ENCODE assay signal across 24 cellular contexts in genomic region chr4:81595287-81595686, GRCh38.
"Had no signal": no experiment of that assay in that cellular context is flagged by ENCODE, and none has a peak within 500 bp of the region (broad histone marks: within the 10 kb centered on the region; RNA-seq: fewer than 3 reads in every experiment).

No MANE protein-coding gene starts in this region.

- H3K4me1 ChIP-seq: foreskin keratinocyte had no signal

- H3K27me3 ChIP-seq: heart left ventricle had no signal

- DNase-seq: activated CD4-positive, alpha-beta memory T cell treated with anti-CD3 and anti-CD28 coated beads, Interleukin-2, amount 10 ng/mL, durations not matched to agents 7 days and 5 days; activated CD4-positive, alpha-beta T cell treated with anti-CD3 and anti-CD28 coated beads, Interleukin-2, amount 10 ng/mL, durations not matched to agents 7 days and 5 days; activated CD8-positive, alpha-beta memory T cell treated with anti-CD3 and anti-CD28 coated beads, Interleukin-2, amount 50 U/mL, for 48 hours; activated gamma-delta T cell treated with Interleukin-2 at 50 U/mL for 16 hours; activated naive CD4-positive, alpha-beta T cell treated with anti-CD3 and anti-CD28 coated beads, Interleukin-2, amount 50 U/mL, for 16 hours; activated T-cell treated with anti-CD3 and anti-CD28 coated beads, Interleukin-2, amount 50 U/mL, for 24 hours; amniotic stem cell; caudate nucleus; foreskin keratinocyte; heart left ventricle; hypothalamus; immature natural killer cell; mucosa of descending colon; posterior cingulate gyrus; stimulated activated CD4-positive, alpha-beta T cell treated with anti-CD3 and anti-CD28 coated beads, Interleukin-12 subunit alpha, Interleukin-12 subunit beta, amount 100 ng/mL, for 4 hours; stimulated activated CD4-positive, alpha-beta T cell treated with anti-CD3 and anti-CD28 coated beads, Interleukin-4, amount 100 ng/mL, for 1 hour; trophoblast cell; WERI-Rb-1 had no signal

- H3K9me3 Mint-ChIP-seq: activated CD4-positive, alpha-beta memory T cell treated with anti-CD3 and anti-CD28 coated beads, Interleukin-2, amount 10 ng/mL, durations not matched to agents 7 days and 5 days; activated CD4-positive, alpha-beta T cell treated with anti-CD3 and anti-CD28 coated beads, Interleukin-2, amount 10 ng/mL, durations not matched to agents 7 days and 5 days; activated T-cell treated with anti-CD3 and anti-CD28 coated beads, Interleukin-2, amount 50 U/mL, for 24 hours; immature natural killer cell had no signal

- ATAC-seq: activated CD4-positive, CD25-positive, alpha-beta regulatory T cell treated with anti-CD3 and anti-CD28 coated beads, Interleukin-2, amount 50 U/mL, for 24 hours; foreskin keratinocyte; natural killer cell treated with Interleukin-12 subunit alpha and Interleukin-12 subunit beta and Interleukin-15 and Interleukin-18, amount 100 ng/mL, for 72 hours; sciatic nerve had no signal

- H3K9me3 ChIP-seq: mucosa of descending colon, thoracic aorta had no signal

- H3K36me3 Mint-ChIP-seq: immature natural killer cell; natural killer cell treated with Interleukin-12 subunit alpha and Interleukin-12 subunit beta and Interleukin-15 and Interleukin-18, amount 100 ng/mL, for 72 hours had no signal

- H3K4me3 Mint-ChIP-seq: activated CD4-positive, alpha-beta memory T cell treated with anti-CD3 and anti-CD28 coated beads, Interleukin-2, amount 10 ng/mL, durations not matched to agents 7 days and 5 days; activated CD4-positive, alpha-beta T cell treated with anti-CD3 and anti-CD28 coated beads, Interleukin-2, amount 10 ng/mL, durations not matched to agents 7 days and 5 days; activated T-cell treated with anti-CD3 and anti-CD28 coated beads, Interleukin-2, amount 50 U/mL, for 24 hours; immature natural killer cell; natural killer cell treated with Interleukin-12 subunit alpha and Interleukin-12 subunit beta and Interleukin-15 and Interleukin-18, amount 100 ng/mL, for 72 hours; stimulated activated naive CD8-positive, alpha-beta T cell treated with anti-CD3 and anti-CD28 coated beads, Interleukin-15, Interleukin-2, amounts not matched to agents 100 ng/mL and 50 ng/mL, for 24 hours had no signal

- H3K27ac ChIP-seq: foreskin keratinocyte, skin epidermis, thoracic aorta, WERI-Rb-1 had no signal

- H3K27me3 Mint-ChIP-seq: activated CD4-positive, alpha-beta T cell treated with anti-CD3 and anti-CD28 coated beads, Interleukin-2, amount 10 ng/mL, durations not matched to agents 7 days and 5 days; activated T-cell treated with anti-CD3 and anti-CD28 coated beads, Interleukin-2, amount 50 U/mL, for 24 hours; stimulated activated naive CD8-positive, alpha-beta T cell treated with anti-CD3 and anti-CD28 coated beads, Interleukin-15, Interleukin-2, amounts not matched to agents 100 ng/mL and 50 ng/mL, for 24 hours had no signal

- H3K4me1 Mint-ChIP-seq: activated CD4-positive, alpha-beta memory T cell treated with anti-CD3 and anti-CD28 coated beads, Interleukin-2, amount 10 ng/mL, durations not matched to agents 7 days and 5 days; activated CD4-positive, alpha-beta T cell treated with anti-CD3 and anti-CD28 coated beads, Interleukin-2, amount 10 ng/mL, durations not matched to agents 7 days and 5 days; immature natural killer cell had no signal

- H3K36me3 ChIP-seq: heart left ventricle, thoracic aorta, WERI-Rb-1 had no signal

- H3K27ac Mint-ChIP-seq: activated CD4-positive, alpha-beta memory T cell treated with anti-CD3 and anti-CD28 coated beads, Interleukin-2, amount 10 ng/mL, durations not matched to agents 7 days and 5 days; activated CD4-positive, alpha-beta T cell treated with anti-CD3 and anti-CD28 coated beads, Interleukin-2, amount 10 ng/mL, durations not matched to agents 7 days and 5 days; activated T-cell treated with anti-CD3 and anti-CD28 coated beads, Interleukin-2, amount 50 U/mL, for 24 hours; immature natural killer cell; natural killer cell treated with Interleukin-12 subunit alpha and Interleukin-12 subunit beta and Interleukin-15 and Interleukin-18, amount 100 ng/mL, for 72 hours; stimulated activated naive CD8-positive, alpha-beta T cell treated with anti-CD3 and anti-CD28 coated beads, Interleukin-15, Interleukin-2, amounts not matched to agents 100 ng/mL and 50 ng/mL, for 24 hours had no signal

- H3K4me3 ChIP-seq: heart left ventricle, mucosa of descending colon, skin epidermis, thoracic aorta had no signal
